In genomic region chr7:106869954-106870353, GRCh38 we compare ENCODE assay signal across 20 cellular contexts. TPM values are rescaled to one million over a fixed set of nuclear protein-coding genes. Genes with fewer than 3 reads are reported as not detected.
DNase-seq lines count a peak whose midpoint lies in the region; ATAC-seq, FAIRE-seq and TF ChIP-seq lines count a peak whose summit lies in the region.
"Had no signal": no experiment of that assay in that cellular context is flagged by ENCODE, and none has a peak within 500 bp of the region (broad histone marks: within the 10 kb centered on the region; RNA-seq: fewer than 3 reads in every experiment).

No MANE protein-coding gene starts in this region.

- H3K9me1 ChIP-seq in K562 (ENCODE audit: control insufficient read depth, insufficient read depth, low read length): no peaks in the 10 kb centered on the region

- H3K4me1 Mint-ChIP-seq in activated naive CD4-positive, alpha-beta T cell treated with anti-CD3 and anti-CD28 coated beads, Interleukin-2, amount 10 ng/mL, durations not matched to agents 7 days and 5 days: peaks cover 72% of the 10 kb centered on the region
- H3K4me1 Mint-ChIP-seq: H9 had no signal

- DNase-seq in activated naive CD4-positive, alpha-beta T cell treated with anti-CD3 and anti-CD28 coated beads, Interleukin-2, amount 10 ng/mL, durations not matched to agents 7 days and 5 days: no peak
- DNase-seq in activated naive CD4-positive, alpha-beta T cell treated with anti-CD3 and anti-CD28 coated beads, Interleukin-2, amount 50 U/mL, for 16 hours: no peak
- DNase-seq in K562 (ENCODE audit: extremely low read depth in 1 of 4, low spot score in 3 of 4) (peak in 2 of 4 experiments; percentile 31 to 50), thoracic aorta (ENCODE audit: low spot score) (no peak), NCI-H2227 (lab: John Stamatoyannopoulos, UW; ENCODE audit: unreplicated experiment) (no peak)
- DNase-seq: activated naive CD4-positive, alpha-beta T cell treated with anti-CD3 and anti-CD28 coated beads for 36 hours; brain microvascular endothelial cell; H9; heart right ventricle; NCI-H1930; NCI-H524 treated with DMSO at 0.1 percent for 48 hours; PC-9; retina; stimulated activated CD4-positive, alpha-beta T cell treated with anti-CD3 and anti-CD28 coated beads, Interleukin-15, amount 100 ng/mL, for 24 hours had no signal

- no peak for TF ChIP-seq CTCF in OCI-LY3 (IDR thresholded peaks at IDR 0.05; ENCODE audit: low read depth, low read length)
- TF ChIP-seq CTCF in K562 (IDR thresholded peaks at IDR 0.05 in 2 of 3, conservative IDR thresholded peaks at IDR 0.05 in 1 of 3; ENCODE audit: insufficient read depth in 2 of 3, low read depth in 1 of 3, low read length in 3 of 3): no peak
- no peak for TF ChIP-seq CTCF in thoracic aorta (IDR thresholded peaks at IDR 0.05)

- no peak for TF ChIP-seq RAD21 in K562 (CRISPR knock-in tag; conservative IDR thresholded peaks at IDR 0.05 in 1 of 2, IDR thresholded peaks at IDR 0.05 in 1 of 2)

- peak overlapping the region; percentile 72 for H3K4me2 ChIP-seq in OCI-LY3 (ENCODE audit: low read length)
- 0 out of 2 replicates have a peak overlapping the region, but pooled peaks have one; percentile 9 for H3K4me2 ChIP-seq in K562 (ENCODE audit: insufficient read depth, low read length)
- H3K4me2 ChIP-seq: PC-9 had no signal

- H3K4me3 ChIP-seq in OCI-LY3 (ENCODE audit: low read length) (peak overlapping the region; percentile 54), K562 (peak overlapping the region; percentile 0; the same call in 1 of the 2 replicates), thoracic aorta (peak overlapping the region; percentile 11)
- H3K4me3 ChIP-seq: PC-9 had no signal

- CTCF ChIA-PET in activated naive CD4-positive, alpha-beta T cell treated with anti-CD3 and anti-CD28 coated beads, Interleukin-2, amount 10 ng/mL, durations not matched to agents 7 days and 5 days (lab: Charles Lee): no interaction called here
- CTCF ChIA-PET in K562 (lab: Yijun Ruan, JAX; ENCODE audit: low intra/inter-chr PET ratio): no interaction called here

- H2AFZ ChIP-seq in OCI-LY3 (ENCODE audit: low read depth, low read length): no peak overlapping the region
- no peak overlapping the region; the same call in 1 of the 2 replicates for H2AFZ ChIP-seq in K562 (ENCODE audit: low read depth, low read length)
- H2AFZ ChIP-seq: PC-9 had no signal

- TF ChIP-seq POLR2A in K562 (conservative IDR thresholded peaks at IDR 0.05): no peak

- POLR2A ChIA-PET in K562 (lab: Yijun Ruan, JAX): interaction anchor here (2.2 to 3.0 kb wide), 2 partner anchors 11 to 41 kb away, joined by 5 to 21 read pairs; no protein-coding TSS in a partner anchor

- no peak for FAIRE-seq in K562 (lab: Jason Lieb, UNC)
- FAIRE-seq: islet of Langerhans, TTC549 had no signal

- peak; percentile 61; the same call in 1 of the 2 replicates for TF ChIP-seq EP300 in K562 (IDR thresholded peaks at IDR 0.05; ENCODE audit: low read length)

- H4K20me1 ChIP-seq in OCI-LY3 (ENCODE audit: insufficient read depth, low read length): no peaks in the 10 kb centered on the region
- H4K20me1 ChIP-seq in K562 (replicated peaks; ENCODE audit: control insufficient read depth, insufficient read depth, low read length): no peaks in the 10 kb centered on the region

- no peaks in the 10 kb centered on the region for H3K9me3 ChIP-seq in OCI-LY3 (ENCODE audit: insufficient read depth, low read length)
- H3K9me3 ChIP-seq in K562 (replicated peaks; ENCODE audit: control insufficient read depth, insufficient read depth, low read depth, low read length): peaks cover 6% of the 10 kb centered on the region; the same call in 1 of the 2 replicates
- H3K9me3 ChIP-seq in thoracic aorta: no peaks in the 10 kb centered on the region
- H3K9me3 ChIP-seq: heart right ventricle had no signal

- no peaks in the 10 kb centered on the region for H3K27me3 Mint-ChIP-seq in activated naive CD4-positive, alpha-beta T cell treated with anti-CD3 and anti-CD28 coated beads, Interleukin-2, amount 10 ng/mL, durations not matched to agents 7 days and 5 days

- H3K79me2 ChIP-seq in OCI-LY3 (ENCODE audit: low read length) (peaks cover 80% of the 10 kb centered on the region), K562 (ENCODE audit: control insufficient read depth, insufficient read depth, low read length) (peaks cover 47% of the 10 kb centered on the region)

- 5% methylated on average over 1 of the region's 1 CpG for WGBS in K562 (ENCODE audit: insufficient coverage, low coverage, missing lambda C conversion rate)

- H3K36me3 ChIP-seq in OCI-LY3 (replicated peaks; ENCODE audit: low read depth, low read length): peaks cover 62% of the 10 kb centered on the region
- peaks cover 58% of the 10 kb centered on the region; the same call in 2 of the 3 replicates for H3K36me3 ChIP-seq in K562 (ENCODE audit: control insufficient read depth, insufficient read depth, low read length)
- H3K36me3 ChIP-seq in thoracic aorta: no peaks in the 10 kb centered on the region
- H3K36me3 ChIP-seq: brain microvascular endothelial cell had no signal

- H3K9me3 Mint-ChIP-seq in activated naive CD4-positive, alpha-beta T cell treated with anti-CD3 and anti-CD28 coated beads, Interleukin-2, amount 10 ng/mL, durations not matched to agents 7 days and 5 days: no peaks in the 10 kb centered on the region
- H3K9me3 Mint-ChIP-seq: activated naive CD4-positive, alpha-beta T cell treated with anti-CD3 and anti-CD28 coated beads for 36 hours had no signal

- peaks cover 85% of the 10 kb centered on the region for H3K36me3 Mint-ChIP-seq in activated naive CD4-positive, alpha-beta T cell treated with anti-CD3 and anti-CD28 coated beads, Interleukin-2, amount 10 ng/mL, durations not matched to agents 7 days and 5 days

- peaks cover 67% of the 10 kb centered on the region for H3K4me1 ChIP-seq in OCI-LY3 (ENCODE audit: low read length)
- peaks cover 10 to 39% of the 10 kb centered on the region in 2 experiments for H3K4me1 ChIP-seq in K562 (replicated peaks in 1 of 2; ENCODE audit: control insufficient read depth in 2 of 2, insufficient read depth in 2 of 2, low read length in 2 of 2)
- no peaks in the 10 kb centered on the region for H3K4me1 ChIP-seq in thoracic aorta (ENCODE audit: control insufficient read depth in 1 of 2, low read depth in 2 of 2)

- H3K27ac Mint-ChIP-seq in activated naive CD4-positive, alpha-beta T cell treated with anti-CD3 and anti-CD28 coated beads, Interleukin-2, amount 10 ng/mL, durations not matched to agents 7 days and 5 days: peak overlapping the region; percentile 2
- H3K27ac Mint-ChIP-seq: activated naive CD4-positive, alpha-beta T cell treated with anti-CD3 and anti-CD28 coated beads for 36 hours; H9 had no signal

- H3K4me3 Mint-ChIP-seq in activated naive CD4-positive, alpha-beta T cell treated with anti-CD3 and anti-CD28 coated beads, Interleukin-2, amount 10 ng/mL, durations not matched to agents 7 days and 5 days: peak overlapping the region; percentile 62
- H3K4me3 Mint-ChIP-seq: activated naive CD4-positive, alpha-beta T cell treated with anti-CD3 and anti-CD28 coated beads for 36 hours; H9 had no signal

- intact Hi-C loops in K562 (cut with micrococcal nuclease): loop anchor here (5.0 to 10.0 kb wide), 2 partner anchors 175 to 297 kb away; partner anchors contain the start of genes HBP1 and PRKAR2B

- H3K9ac ChIP-seq in OCI-LY3 (ENCODE audit: low read length) (peak overlapping the region; percentile 50), K562 (ENCODE audit: insufficient read depth in 1 of 2, low read depth in 2 of 2, low read length in 2 of 2) (peak overlapping the region in 1 of 2 experiments; percentile 13; a peak in 1 of 4 replicates)

- BruUV-seq in K562 (replicated peaks; lab: Mats Ljungman, UMichigan): no TSS peak

- peaks cover 4% of the 10 kb centered on the region; the same call in 1 of the 2 replicates for H3K27me3 ChIP-seq in OCI-LY3 (ENCODE audit: low read depth, low read length)
- H3K27me3 ChIP-seq in K562 (ENCODE audit: control insufficient read depth in 2 of 2, insufficient read depth in 2 of 2, low read length in 2 of 2): no peaks in the 10 kb centered on the region
- no peaks in the 10 kb centered on the region for H3K27me3 ChIP-seq in thoracic aorta (replicated peaks; ENCODE audit: insufficient read depth)
- H3K27me3 ChIP-seq: brain microvascular endothelial cell, heart right ventricle had no signal

- H3K27ac ChIP-seq in OCI-LY3 (ENCODE audit: low read length) (peak overlapping the region; percentile 86; the same call in 1 of the 2 replicates), K562 (ENCODE audit: extremely low read depth, low read depth, low read length) (peak overlapping the region; percentile 41; the same call in 2 of the 3 replicates), thoracic aorta (no peak overlapping the region)
- H3K27ac ChIP-seq: brain microvascular endothelial cell, PC-9 had no signal

- in situ Hi-C loops in K562 (cut with MboI): no loop called here

- ATAC-seq in K562 (peak; percentile 15), thoracic aorta (ENCODE audit: insufficient number of reproducible peaks, low FRiP score, low read depth) (no peak), GM21381 (IDR thresholded peaks at IDR 0.05; ENCODE audit: unreplicated experiment) (no peak), HG03565 (IDR thresholded peaks at IDR 0.05; ENCODE audit: unreplicated experiment) (no peak)
- ATAC-seq: heart right ventricle had no signal

TF ChIP-seq in K562, 482 proteins besides CTCF, POLR2A, EP300 and RAD21 (continues in another document):
- TF ChIP-seq RCOR1 (IDR thresholded peaks at IDR 0.05; ENCODE audit: borderline replicate concordance in 1 of 2, low read depth in 2 of 2, low read length in 2 of 2): peak in 1 of 2 experiments; percentile 72; a peak in 2 of 4 replicates
- TF ChIP-seq NCOR1 (IDR thresholded peaks at IDR 0.05): peak; percentile 23
- 0 out of 2 replicates have a peak, but pooled peaks have one; percentile 13 for TF ChIP-seq DPF2 (IDR thresholded peaks at IDR 0.05)

RNA-seq across cellular contexts. Expression of gene PIK3CG, which starts 4.9 kb away (rescaled TPM):
- total RNA-seq in K562 (2011; cell fraction: chromatin; rRNA removed; ENCODE audit: low replicate concordance): 56.0 and 57.2 TPM in 2 replicates
- total RNA-seq in K562 (2011; cell fraction: nucleolus; rRNA removed): 34.2 and 36.7 TPM in 2 replicates
- 33.4 and 37.5 TPM in 2 replicates for total RNA-seq in K562 (2011; cell fraction: nucleoplasm; rRNA removed)
- total RNA-seq in K562 (2014; rRNA removed) (31.4 and 31.6 TPM in 2 replicates), K562 (2014; rRNA removed; fragmentation: Illumina TruSeq; extraction: Trizol) (30.6 and 37.7 TPM in 2 replicates), K562 (2015; rRNA removed; fragmentation: Illumina TruSeq; extraction: Trizol) (37.7 and 42.5 TPM in 2 replicates), K562 (2021) (33.7 and 35.4 TPM in 2 replicates), thoracic aorta (1 to 10 TPM; 8.0 to 8.5 TPM)
- polyA plus RNA-seq in K562 (2011; rRNA removed) (22.8 and 24.6 TPM in 2 replicates), K562 (2014; fragmentation: Illumina TruSeq; extraction: Trizol) (29.0 and 32.3 TPM in 2 replicates), K562 (2014; fragmentation: Nextera tagmentation; extraction: Ambion mirVana) (1 to 10 TPM; 5.3 to 6.2 TPM), K562 (2014; rRNA removed) (10.7 and 12.9 TPM in 2 replicates)
- 13.7 and 24.1 TPM in 2 replicates for polyA plus RNA-seq in K562 (2011; cell fraction: cytosol; rRNA removed)
- polyA plus RNA-seq in K562 (2011; cell fraction: nucleus; rRNA removed): 14.5 and 21.4 TPM in 2 replicates
- 19.0 and 36.2 TPM in 2 replicates for polyA plus RNA-seq in K562 (2012)
- 85.5 and 93.3 TPM in 2 replicates for polyA minus RNA-seq in K562 (2011; rRNA and poly(A)+ RNA removed)
- 52.8 and 61.1 TPM in 2 replicates for polyA minus RNA-seq in K562 (2011; cell fraction: cytosol; rRNA and poly(A)+ RNA removed)
- 68.7 and 79.4 TPM in 2 replicates for polyA minus RNA-seq in K562 (2011; cell fraction: nucleus; rRNA and poly(A)+ RNA removed)
- total RNA-seq: fibroblast of lung, H9, PC-9 had no signal

Comparison
In these comparisons a context has a peak if more than half of its experiments do, and no peak if none do; other contexts are left out.
1. H3K27ac ChIP-seq: peak in OCI-LY3 (single experiment) and K562 (single experiment); none in thoracic aorta (0 of 2).
2. H3K4me3 ChIP-seq: peak in every context shown above with its lines; median percentile 54 in OCI-LY3; 11 in thoracic aorta; 0 in K562.